In genomic region chr10:114024876-114025609, GRCh38 we compare ENCODE assay signal across 1 cellular context.
TF ChIP-seq lines count a peak whose summit lies in the region.

No MANE protein-coding gene starts in this region.

TF ChIP-seq in HepG2, 621 proteins besides CTCF, POLR2A, EP300 and RAD21 (continued from another document):
- no peak for TF ChIP-seq ZNF407 (CRISPR knock-in tag; IDR thresholded peaks at IDR 0.05; ENCODE audit: not compliant biosample characterization)
- TF ChIP-seq POLR2G (IDR thresholded peaks at IDR 0.05; ENCODE audit: low read depth, low read length) = no peak
- TF ChIP-seq ATF7 (IDR thresholded peaks at IDR 0.05) = peak; percentile 24; the same call in 1 of the 2 replicates
- no peak for TF ChIP-seq ATF7 (CRISPR knock-in tag; IDR thresholded peaks at IDR 0.05)
- peak; percentile 59 for TF ChIP-seq CEBPB (IDR thresholded peaks at IDR 0.05; ENCODE audit: borderline replicate concordance, low read depth, low read length)
